Comparison of ENCODE assay signal across 2 cellular contexts in the genomic region with DNA sequence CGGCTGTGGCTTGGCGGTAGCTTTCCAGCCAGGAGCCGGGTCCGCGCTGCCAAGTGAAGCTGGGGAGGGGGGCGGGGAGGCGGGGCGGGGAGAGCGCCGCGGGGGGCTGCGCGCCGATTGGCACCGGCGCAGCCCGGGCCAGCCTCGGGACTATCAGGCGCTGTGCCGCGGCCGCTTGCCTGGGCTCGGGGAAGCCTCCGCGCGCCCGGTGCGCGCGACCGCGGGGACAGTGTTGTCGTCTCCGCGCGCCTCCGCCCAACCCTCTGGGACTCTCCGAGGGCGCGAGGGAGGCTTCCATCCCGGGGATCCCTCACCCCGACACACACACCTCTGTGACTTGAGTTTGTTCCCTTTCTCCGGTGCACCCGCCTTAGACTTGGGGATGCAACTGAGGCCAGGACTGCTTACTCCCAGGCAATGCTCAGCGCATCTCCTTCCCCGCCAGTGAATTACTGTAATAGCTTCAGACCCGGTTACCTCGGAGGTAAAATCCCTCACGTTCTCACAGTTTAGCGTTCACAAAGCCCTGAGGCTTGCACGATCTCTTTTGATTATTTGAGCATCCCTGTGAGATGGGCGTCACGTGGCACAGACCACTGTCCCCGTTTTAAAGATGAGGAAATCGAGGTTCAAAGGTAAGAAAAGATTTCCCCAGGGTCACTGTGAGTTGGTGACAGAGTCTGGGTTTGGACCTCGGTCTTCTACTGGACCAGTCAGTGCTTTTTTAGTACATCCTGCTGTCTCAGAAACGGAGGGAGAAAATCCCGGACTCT.
TF ChIP-seq lines count a peak whose summit lies in the region.

A gene (minus strand): TSS at position 26 of the 773 bp plus-strand sequence. CDS start 92 bp downstream, outside the sequence.

TF ChIP-seq in Ishikawa, 13 proteins besides CTCF, POLR2A, EP300 and RAD21 (continued from another document):
- TF ChIP-seq TAF1 (IDR thresholded peaks at IDR 0.05; ENCODE audit: low read depth) = peak; percentile 23; the same call in 1 of the 2 replicates
- TF ChIP-seq, protein P1, sequence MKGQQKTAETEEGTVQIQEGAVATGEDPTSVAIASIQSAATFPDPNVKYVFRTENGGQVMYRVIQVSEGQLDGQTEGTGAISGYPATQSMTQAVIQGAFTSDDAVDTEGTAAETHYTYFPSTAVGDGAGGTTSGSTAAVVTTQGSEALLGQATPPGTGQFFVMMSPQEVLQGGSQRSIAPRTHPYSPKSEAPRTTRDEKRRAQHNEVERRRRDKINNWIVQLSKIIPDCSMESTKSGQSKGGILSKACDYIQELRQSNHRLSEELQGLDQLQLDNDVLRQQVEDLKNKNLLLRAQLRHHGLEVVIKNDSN (IDR thresholded peaks at IDR 0.05) = peak; percentile 48; the same call in 1 of the 2 replicates
- 0 out of 2 replicates have a peak, but pooled peaks have one; percentile 4 for TF ChIP-seq FOXM1 (IDR thresholded peaks at IDR 0.05; ENCODE audit: borderline replicate concordance, low read depth)
- TF ChIP-seq, protein P2, sequence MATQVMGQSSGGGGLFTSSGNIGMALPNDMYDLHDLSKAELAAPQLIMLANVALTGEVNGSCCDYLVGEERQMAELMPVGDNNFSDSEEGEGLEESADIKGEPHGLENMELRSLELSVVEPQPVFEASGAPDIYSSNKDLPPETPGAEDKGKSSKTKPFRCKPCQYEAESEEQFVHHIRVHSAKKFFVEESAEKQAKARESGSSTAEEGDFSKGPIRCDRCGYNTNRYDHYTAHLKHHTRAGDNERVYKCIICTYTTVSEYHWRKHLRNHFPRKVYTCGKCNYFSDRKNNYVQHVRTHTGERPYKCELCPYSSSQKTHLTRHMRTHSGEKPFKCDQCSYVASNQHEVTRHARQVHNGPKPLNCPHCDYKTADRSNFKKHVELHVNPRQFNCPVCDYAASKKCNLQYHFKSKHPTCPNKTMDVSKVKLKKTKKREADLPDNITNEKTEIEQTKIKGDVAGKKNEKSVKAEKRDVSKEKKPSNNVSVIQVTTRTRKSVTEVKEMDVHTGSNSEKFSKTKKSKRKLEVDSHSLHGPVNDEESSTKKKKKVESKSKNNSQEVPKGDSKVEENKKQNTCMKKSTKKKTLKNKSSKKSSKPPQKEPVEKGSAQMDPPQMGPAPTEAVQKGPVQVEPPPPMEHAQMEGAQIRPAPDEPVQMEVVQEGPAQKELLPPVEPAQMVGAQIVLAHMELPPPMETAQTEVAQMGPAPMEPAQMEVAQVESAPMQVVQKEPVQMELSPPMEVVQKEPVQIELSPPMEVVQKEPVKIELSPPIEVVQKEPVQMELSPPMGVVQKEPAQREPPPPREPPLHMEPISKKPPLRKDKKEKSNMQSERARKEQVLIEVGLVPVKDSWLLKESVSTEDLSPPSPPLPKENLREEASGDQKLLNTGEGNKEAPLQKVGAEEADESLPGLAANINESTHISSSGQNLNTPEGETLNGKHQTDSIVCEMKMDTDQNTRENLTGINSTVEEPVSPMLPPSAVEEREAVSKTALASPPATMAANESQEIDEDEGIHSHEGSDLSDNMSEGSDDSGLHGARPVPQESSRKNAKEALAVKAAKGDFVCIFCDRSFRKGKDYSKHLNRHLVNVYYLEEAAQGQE (IDR thresholded peaks at IDR 0.05; ENCODE audit: low read depth) = no peak

TF ChIP-seq in GM12878, 131 proteins besides CTCF, POLR2A, EP300 and RAD21:
- TF ChIP-seq, protein P3, sequence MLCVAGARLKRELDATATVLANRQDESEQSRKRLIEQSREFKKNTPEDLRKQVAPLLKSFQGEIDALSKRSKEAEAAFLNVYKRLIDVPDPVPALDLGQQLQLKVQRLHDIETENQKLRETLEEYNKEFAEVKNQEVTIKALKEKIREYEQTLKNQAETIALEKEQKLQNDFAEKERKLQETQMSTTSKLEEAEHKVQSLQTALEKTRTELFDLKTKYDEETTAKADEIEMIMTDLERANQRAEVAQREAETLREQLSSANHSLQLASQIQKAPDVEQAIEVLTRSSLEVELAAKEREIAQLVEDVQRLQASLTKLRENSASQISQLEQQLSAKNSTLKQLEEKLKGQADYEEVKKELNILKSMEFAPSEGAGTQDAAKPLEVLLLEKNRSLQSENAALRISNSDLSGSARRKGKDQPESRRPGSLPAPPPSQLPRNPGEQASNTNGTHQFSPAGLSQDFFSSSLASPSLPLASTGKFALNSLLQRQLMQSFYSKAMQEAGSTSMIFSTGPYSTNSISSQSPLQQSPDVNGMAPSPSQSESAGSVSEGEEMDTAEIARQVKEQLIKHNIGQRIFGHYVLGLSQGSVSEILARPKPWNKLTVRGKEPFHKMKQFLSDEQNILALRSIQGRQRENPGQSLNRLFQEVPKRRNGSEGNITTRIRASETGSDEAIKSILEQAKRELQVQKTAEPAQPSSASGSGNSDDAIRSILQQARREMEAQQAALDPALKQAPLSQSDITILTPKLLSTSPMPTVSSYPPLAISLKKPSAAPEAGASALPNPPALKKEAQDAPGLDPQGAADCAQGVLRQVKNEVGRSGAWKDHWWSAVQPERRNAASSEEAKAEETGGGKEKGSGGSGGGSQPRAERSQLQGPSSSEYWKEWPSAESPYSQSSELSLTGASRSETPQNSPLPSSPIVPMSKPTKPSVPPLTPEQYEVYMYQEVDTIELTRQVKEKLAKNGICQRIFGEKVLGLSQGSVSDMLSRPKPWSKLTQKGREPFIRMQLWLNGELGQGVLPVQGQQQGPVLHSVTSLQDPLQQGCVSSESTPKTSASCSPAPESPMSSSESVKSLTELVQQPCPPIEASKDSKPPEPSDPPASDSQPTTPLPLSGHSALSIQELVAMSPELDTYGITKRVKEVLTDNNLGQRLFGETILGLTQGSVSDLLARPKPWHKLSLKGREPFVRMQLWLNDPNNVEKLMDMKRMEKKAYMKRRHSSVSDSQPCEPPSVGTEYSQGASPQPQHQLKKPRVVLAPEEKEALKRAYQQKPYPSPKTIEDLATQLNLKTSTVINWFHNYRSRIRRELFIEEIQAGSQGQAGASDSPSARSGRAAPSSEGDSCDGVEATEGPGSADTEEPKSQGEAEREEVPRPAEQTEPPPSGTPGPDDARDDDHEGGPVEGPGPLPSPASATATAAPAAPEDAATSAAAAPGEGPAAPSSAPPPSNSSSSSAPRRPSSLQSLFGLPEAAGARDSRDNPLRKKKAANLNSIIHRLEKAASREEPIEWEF (IDR thresholded peaks at IDR 0.05; ENCODE audit: insufficient replicate concordance, low read depth, low read length) = no peak
- TF ChIP-seq NR2C1 (IDR thresholded peaks at IDR 0.05) (no peak), EZH2 (IDR thresholded peaks at IDR 0.05; ENCODE audit: borderline replicate concordance, control insufficient read depth, low read depth, low read length) (peak; percentile 96; the same call in 1 of the 2 replicates), CREB1 (IDR thresholded peaks at IDR 0.05; ENCODE audit: low read depth) (no peak)
